In genomic region chr18:36389027-36389426, GRCh38 we compare ENCODE assay signal across 16 cellular contexts.
DNase-seq lines count a peak whose midpoint lies in the region; ATAC-seq, FAIRE-seq and TF ChIP-seq lines count a peak whose summit lies in the region.
"Had no signal": no experiment of that assay in that cellular context is flagged by ENCODE, and none has a peak within 500 bp of the region (broad histone marks: within the 10 kb centered on the region; RNA-seq: fewer than 3 reads in every experiment).

No MANE protein-coding gene starts in this region.

- H3K27ac ChIP-seq in right atrium auricular region (peak overlapping the region; percentile 71 to 93), GM12878 (ENCODE audit: control insufficient read depth, insufficient read depth) (no peak overlapping the region), gastrocnemius medialis (peak overlapping the region in 3 of 4 donors; percentile 90 to 96 (median 93))

- TF ChIP-seq CTCF in right atrium auricular region (IDR thresholded peaks at IDR 0.05) (no peak), GM12878 (IDR thresholded peaks at IDR 0.05 in 2 of 3, conservative IDR thresholded peaks at IDR 0.05 in 1 of 3; ENCODE audit: control insufficient read depth in 2 of 3, extremely low read depth in 1 of 3, insufficient read depth in 1 of 3, low read depth in 3 of 3, low read length in 3 of 3) (no peak), gastrocnemius medialis (IDR thresholded peaks at IDR 0.05 in 4 of 5, conservative IDR thresholded peaks at IDR 0.05 in 1 of 5) (no peak)

- SMC1A ChIA-PET in GM12878 (lab: Charles Lee; ENCODE audit: uncharacterized antibody, unreplicated experiment): interaction anchor here (41.4 to 50.9 kb wide), 2 partner anchors 9 kb away, joined by 1180 read pairs; no protein-coding TSS in a partner anchor

- TF ChIP-seq RAD21 in GM12878 (IDR thresholded peaks at IDR 0.05; ENCODE audit: insufficient read depth, low read depth, low read length): no peak

- no peak overlapping the region for H3K9ac ChIP-seq in GM12878 (ENCODE audit: control insufficient read depth, insufficient read depth, low read length)

- no peaks in the 10 kb centered on the region; the same call in 1 of the 2 replicates for H3K79me2 ChIP-seq in GM12878 (ENCODE audit: control insufficient read depth, insufficient read depth, low read length)

- WGBS in GM12878 (ENCODE audit: insufficient coverage, insufficient replicate concordance, low lambda C conversion rate, missing lambda C conversion rate): 50% methylated on average over 7 of the region's 7 CpGs

- TF ChIP-seq POLR2A in GM12878 (IDR thresholded peaks at IDR 0.05; ENCODE audit: low read depth, low read length): no peak
- no peak for TF ChIP-seq POLR2A in gastrocnemius medialis (IDR thresholded peaks at IDR 0.05)

- CTCF ChIA-PET in GM12878 (lab: Yijun Ruan, JAX): no interaction called here

- peaks cover 0 to 40% of the 10 kb centered on the region in 2 donors for H3K4me1 ChIP-seq in right atrium auricular region
- no peaks in the 10 kb centered on the region for H3K4me1 ChIP-seq in GM12878 (ENCODE audit: control insufficient read depth, insufficient read depth, low read length)
- H3K4me1 ChIP-seq in gastrocnemius medialis: peaks cover 46 to 56% of the 10 kb centered on the region in 2 donors

- TF ChIP-seq EP300 in GM12878 (IDR thresholded peaks at IDR 0.05; ENCODE audit: borderline replicate concordance in 1 of 2, control insufficient read depth in 1 of 2, low read depth in 2 of 2, low read length in 2 of 2): no peak

- H3K36me3 ChIP-seq in right atrium auricular region (no peaks in the 10 kb centered on the region), GM12878 (ENCODE audit: control insufficient read depth in 2 of 2, insufficient read depth in 2 of 2, low read length in 1 of 2) (no peaks in the 10 kb centered on the region; a peak in 1 of 4 replicates), gastrocnemius medialis (no peaks in the 10 kb centered on the region)

- DNase-seq in NOMO-1 treated with DMSO at 0.1 percent for 48 hours (lab: John Stamatoyannopoulos, UW; ENCODE audit: unreplicated experiment) (peak; percentile 15), NOMO-1 treated with dmso at 0.1 percent for 144 hours (lab: John Stamatoyannopoulos, UW; ENCODE audit: unreplicated experiment) (no peak), right atrium auricular region (ENCODE audit: low spot score) (no peak), cardiac septum (ENCODE audit: low spot score) (no peak), GM12878 (ENCODE audit: low read depth, low spot score) (no peak), gastrocnemius medialis (no peak), RCC 7860 (ENCODE audit: low spot score) (no peak), left colon (no peak)
- DNase-seq: 8988T; AML-193; C1 segment of cervical spinal cord; Calu3; CD4-positive, alpha-beta T cell; GOT3; H9 had no signal

- no peak for FAIRE-seq in GM12878 (lab: Jason Lieb, UNC)
- no peak for FAIRE-seq in RCC 7860 (lab: Jason Lieb, UNC)
- FAIRE-seq: GM18507 had no signal

- H3K4me3 ChIP-seq in right atrium auricular region: no peak overlapping the region
- H3K4me3 ChIP-seq in GM12878: no peak overlapping the region
- H3K4me3 ChIP-seq in gastrocnemius medialis: no peak overlapping the region

- H3K9me3 ChIP-seq in right atrium auricular region (no peaks in the 10 kb centered on the region), GM12878 (replicated peaks; ENCODE audit: control insufficient read depth, insufficient read depth, low read length) (no peaks in the 10 kb centered on the region; the same call in 2 of the 3 replicates), gastrocnemius medialis (no peaks in the 10 kb centered on the region)

- POLR2A ChIA-PET in GM12878 (lab: Charles Lee): interaction anchor here (0.9 kb wide), 1 partner anchor 10 kb away, joined by 3 read pairs; no protein-coding TSS in a partner anchor

- no peak overlapping the region for H2AFZ ChIP-seq in GM12878 (ENCODE audit: control insufficient read depth, low read depth, low read length)

- no peak for ATAC-seq in GM12878
- ATAC-seq in gastrocnemius medialis: no peak
- no peak for ATAC-seq in left colon

- H4K20me1 ChIP-seq in GM12878 (ENCODE audit: control insufficient read depth, insufficient read depth): no peaks in the 10 kb centered on the region

- no TSS peak for BruUV-seq in GM12878 (replicated peaks; lab: Mats Ljungman, UMichigan)

- no peaks in the 10 kb centered on the region for H3K27me3 ChIP-seq in right atrium auricular region
- no peaks in the 10 kb centered on the region for H3K27me3 ChIP-seq in GM12878 (replicated peaks in 1 of 2; ENCODE audit: control insufficient read depth in 2 of 2, insufficient read depth in 2 of 2, low read length in 1 of 2)
- no peaks in the 10 kb centered on the region for H3K27me3 ChIP-seq in gastrocnemius medialis

- H3K4me2 ChIP-seq in GM12878 (ENCODE audit: control insufficient read depth, insufficient read depth): no peak overlapping the region

- RAD21 ChIA-PET in GM12878 (lab: Charles Lee; ENCODE audit: unreplicated experiment): interaction anchor here (1.2 kb wide), 1 partner anchor 31 kb away, joined by 3 read pairs; no protein-coding TSS in a partner anchor

- intact Hi-C loops in cardiac septum (cut with DNase I) (no loop called here), GM12878 (cut with micrococcal nuclease; ENCODE audit: unreplicated experiment) (no loop called here), gastrocnemius medialis (cut with DNase I; ENCODE audit: low total_unique reads) (no loop called here), left colon (cut with DNase I, micrococcal nuclease) (no loop called here)

- in situ Hi-C loops in GM12878 (cut with MboI) (no loop called here), gastrocnemius medialis (cut with MboI; ENCODE audit: low sequenced_read_pairs in 4 of 4) (no loop called here)

TF ChIP-seq in GM12878, 131 proteins besides CTCF, POLR2A, EP300 and RAD21:
- TF ChIP-seq, protein P1, sequence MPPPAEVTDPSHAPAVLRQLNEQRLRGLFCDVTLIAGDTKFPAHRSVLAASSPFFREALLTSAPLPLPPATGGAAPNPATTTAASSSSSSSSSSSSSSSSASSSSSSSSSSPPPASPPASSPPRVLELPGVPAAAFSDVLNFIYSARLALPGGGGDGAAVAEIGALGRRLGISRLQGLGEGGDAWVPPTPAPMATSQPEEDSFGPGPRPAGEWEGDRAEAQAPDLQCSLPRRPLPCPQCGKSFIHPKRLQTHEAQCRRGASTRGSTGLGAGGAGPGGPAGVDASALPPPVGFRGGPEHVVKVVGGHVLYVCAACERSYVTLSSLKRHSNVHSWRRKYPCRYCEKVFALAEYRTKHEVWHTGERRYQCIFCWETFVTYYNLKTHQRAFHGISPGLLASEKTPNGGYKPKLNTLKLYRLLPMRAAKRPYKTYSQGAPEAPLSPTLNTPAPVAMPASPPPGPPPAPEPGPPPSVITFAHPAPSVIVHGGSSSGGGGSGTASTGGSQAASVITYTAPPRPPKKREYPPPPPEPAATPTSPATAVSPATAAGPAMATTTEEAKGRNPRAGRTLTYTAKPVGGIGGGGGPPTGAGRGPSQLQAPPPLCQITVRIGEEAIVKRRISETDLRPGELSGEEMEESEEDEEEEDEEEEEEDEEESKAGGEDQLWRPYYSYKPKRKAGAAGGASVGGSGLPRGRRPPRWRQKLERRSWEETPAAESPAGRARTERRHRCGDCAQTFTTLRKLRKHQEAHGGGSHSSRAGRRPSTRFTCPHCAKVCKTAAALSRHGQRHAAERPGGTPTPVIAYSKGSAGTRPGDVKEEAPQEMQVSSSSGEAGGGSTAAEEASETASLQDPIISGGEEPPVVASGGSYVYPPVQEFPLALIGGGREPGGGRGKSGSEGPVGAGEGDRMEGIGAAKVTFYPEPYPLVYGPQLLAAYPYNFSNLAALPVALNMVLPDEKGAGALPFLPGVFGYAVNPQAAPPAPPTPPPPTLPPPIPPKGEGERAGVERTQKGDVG (CRISPR knock-in tag; IDR thresholded peaks at IDR 0.05): no peak
- TF ChIP-seq SPI1 (IDR thresholded peaks at IDR 0.05; ENCODE audit: borderline replicate concordance, insufficient read depth, low read depth, low read length): 0 out of 2 replicates have a peak, but pooled peaks have one; percentile 10
- TF ChIP-seq LARP7 (IDR thresholded peaks at IDR 0.05): no peak
- TF ChIP-seq, protein P2, sequence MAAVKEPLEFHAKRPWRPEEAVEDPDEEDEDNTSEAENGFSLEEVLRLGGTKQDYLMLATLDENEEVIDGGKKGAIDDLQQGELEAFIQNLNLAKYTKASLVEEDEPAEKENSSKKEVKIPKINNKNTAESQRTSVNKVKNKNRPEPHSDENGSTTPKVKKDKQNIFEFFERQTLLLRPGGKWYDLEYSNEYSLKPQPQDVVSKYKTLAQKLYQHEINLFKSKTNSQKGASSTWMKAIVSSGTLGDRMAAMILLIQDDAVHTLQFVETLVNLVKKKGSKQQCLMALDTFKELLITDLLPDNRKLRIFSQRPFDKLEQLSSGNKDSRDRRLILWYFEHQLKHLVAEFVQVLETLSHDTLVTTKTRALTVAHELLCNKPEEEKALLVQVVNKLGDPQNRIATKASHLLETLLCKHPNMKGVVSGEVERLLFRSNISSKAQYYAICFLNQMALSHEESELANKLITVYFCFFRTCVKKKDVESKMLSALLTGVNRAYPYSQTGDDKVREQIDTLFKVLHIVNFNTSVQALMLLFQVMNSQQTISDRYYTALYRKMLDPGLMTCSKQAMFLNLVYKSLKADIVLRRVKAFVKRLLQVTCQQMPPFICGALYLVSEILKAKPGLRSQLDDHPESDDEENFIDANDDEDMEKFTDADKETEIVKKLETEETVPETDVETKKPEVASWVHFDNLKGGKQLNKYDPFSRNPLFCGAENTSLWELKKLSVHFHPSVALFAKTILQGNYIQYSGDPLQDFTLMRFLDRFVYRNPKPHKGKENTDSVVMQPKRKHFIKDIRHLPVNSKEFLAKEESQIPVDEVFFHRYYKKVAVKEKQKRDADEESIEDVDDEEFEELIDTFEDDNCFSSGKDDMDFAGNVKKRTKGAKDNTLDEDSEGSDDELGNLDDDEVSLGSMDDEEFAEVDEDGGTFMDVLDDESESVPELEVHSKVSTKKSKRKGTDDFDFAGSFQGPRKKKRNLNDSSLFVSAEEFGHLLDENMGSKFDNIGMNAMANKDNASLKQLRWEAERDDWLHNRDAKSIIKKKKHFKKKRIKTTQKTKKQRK (IDR thresholded peaks at IDR 0.05; ENCODE audit: low read depth, low read length): no peak
- no peak for TF ChIP-seq NR2C1 (IDR thresholded peaks at IDR 0.05)
